19 cellular contexts compared by ENCODE assay signal in genomic region chr10:30538086-30538485, GRCh38.
A peak's percentile ranks its signal among the peaks of the same experiment; 100 is the strongest.
DNase-seq lines count a peak whose midpoint lies in the region; ATAC-seq and TF ChIP-seq lines count a peak whose summit lies in the region.
"Had no signal": no experiment of that assay in that cellular context is flagged by ENCODE, and none has a peak within 500 bp of the region (broad histone marks: within the 10 kb centered on the region; RNA-seq: fewer than 3 reads in every experiment).

No MANE protein-coding gene starts in this region.

- no peak overlapping the region for H3K9ac ChIP-seq in trophoblast cell (ENCODE audit: low read length)

- no peak overlapping the region for H2BK120ac ChIP-seq in trophoblast cell (ENCODE audit: insufficient read depth, low read length, poor library complexity)

- H4K91ac ChIP-seq in trophoblast cell (ENCODE audit: low read depth, low read length): no peak overlapping the region

- no peak overlapping the region for H3K14ac ChIP-seq in trophoblast cell (ENCODE audit: low read length)

- peak overlapping the region in 6 of 7 donors; percentile 3 to 90 (median 66) for H3K27ac Mint-ChIP-seq in CD14-positive monocyte
- H3K27ac Mint-ChIP-seq: activated CD4-positive, alpha-beta memory T cell treated with anti-CD3 and anti-CD28 coated beads, Interleukin-2, amount 10 ng/mL, durations not matched to agents 7 days and 5 days; activated T-helper 1 cell treated with anti-CD3 and anti-CD28 coated beads, Interleukin-12 subunit alpha, Interleukin-12 subunit beta, Interleukin-2, Interleukin-4 antibody, amounts not matched to agents 30 ng/mL and 10 ng/mL and 1 ng/mL, durations not matched to agents 14 hours and 24 hours and 36 hours; B cell had no signal

- peaks cover 68% of the 10 kb centered on the region for H3K4me1 Mint-ChIP-seq in CD14-positive monocyte

- TF ChIP-seq POLR2A in esophagus muscularis mucosa (IDR thresholded peaks at IDR 0.05; ENCODE audit: low read depth): no peak

- H4K12ac ChIP-seq in trophoblast cell (ENCODE audit: low read depth, low read length): no peak overlapping the region

- intact Hi-C loops in CD14-positive monocyte (cut with micrococcal nuclease): loop anchor here (5.0 to 10.0 kb wide), 3 partner anchors 47 to 93 kb away; no protein-coding TSS in a partner anchor
- intact Hi-C loops in esophagus muscularis mucosa (cut with DNase I): loop anchor here (5.0 kb wide), 1 partner anchor 146 kb away; no protein-coding TSS in a partner anchor

- H3K4me2 ChIP-seq in trophoblast cell (ENCODE audit: low read length): no peak overlapping the region
- H3K4me2 ChIP-seq in osteoblast (ENCODE audit: insufficient read depth, low read length): no peak overlapping the region

- H3K79me2 ChIP-seq in trophoblast cell (ENCODE audit: control insufficient read depth, insufficient read depth, low read length, poor library complexity) (no peaks in the 10 kb centered on the region), osteoblast (ENCODE audit: insufficient read depth, low read length) (no peaks in the 10 kb centered on the region)

- peaks cover 5 to 29% (median 19%) of the 10 kb centered on the region in 4 donors for H3K4me1 ChIP-seq in esophagus muscularis mucosa
- peaks cover 1 to 2% of the 10 kb centered on the region in 2 experiments for H3K4me1 ChIP-seq in trophoblast cell (ENCODE audit: control insufficient read depth in 1 of 2, insufficient read depth in 2 of 2, low read length in 2 of 2)
- H3K4me1 ChIP-seq in osteoblast (ENCODE audit: insufficient read depth, low read length): peaks cover 6% of the 10 kb centered on the region
- H3K4me1 ChIP-seq: ascending aorta, testis had no signal

- no peak for TF ChIP-seq EP300 in esophagus muscularis mucosa (IDR thresholded peaks at IDR 0.05)

- H3K27me3 ChIP-seq in esophagus muscularis mucosa: no peaks in the 10 kb centered on the region
- H3K27me3 ChIP-seq in trophoblast cell (ENCODE audit: insufficient read depth, low read length): no peaks in the 10 kb centered on the region
- peaks cover 8% of the 10 kb centered on the region for H3K27me3 ChIP-seq in osteoblast (ENCODE audit: insufficient read depth, low read length)
- H3K27me3 ChIP-seq: ascending aorta, SJCRH30, testis had no signal

- H3K23ac ChIP-seq in trophoblast cell (ENCODE audit: low read length): no peak overlapping the region

- TF ChIP-seq CTCF in CD14-positive monocyte (IDR thresholded peaks at IDR 0.05): no peak
- TF ChIP-seq CTCF in esophagus muscularis mucosa (IDR thresholded peaks at IDR 0.05): no peak
- no peak for TF ChIP-seq CTCF in osteoblast (IDR thresholded peaks at IDR 0.05; ENCODE audit: extremely low read depth, low read depth, low read length)

- no peaks in the 10 kb centered on the region for H3K27me3 Mint-ChIP-seq in CD14-positive monocyte (ENCODE audit: low read depth in 3 of 3)
- H3K27me3 Mint-ChIP-seq: activated CD4-positive, alpha-beta memory T cell treated with anti-CD3 and anti-CD28 coated beads, Interleukin-2, amount 10 ng/mL, durations not matched to agents 7 days and 5 days; B cell; dendritic cell treated with granulocyte-macrophage colony-stimulating factor and Interleukin-4, amounts not matched to agents 40 ng/mL and 50 ng/mL, for 4 days had no signal

- no peak overlapping the region for H2BK5ac ChIP-seq in trophoblast cell (ENCODE audit: low read depth, low read length, poor library complexity)

- H3K27ac ChIP-seq in esophagus muscularis mucosa (replicated peaks in 1 of 4): peak overlapping the region; percentile 25 to 58 (median 42)
- H3K27ac ChIP-seq in trophoblast cell (ENCODE audit: low read depth, low read length): no peak overlapping the region
- no peak overlapping the region for H3K27ac ChIP-seq in osteoblast (ENCODE audit: low read depth, low read length)
- H3K27ac ChIP-seq: SJCRH30 had no signal

- H3K4ac ChIP-seq in trophoblast cell (ENCODE audit: low read depth, low read length): no peak overlapping the region

- no peak overlapping the region for H3K18ac ChIP-seq in trophoblast cell (ENCODE audit: low read length)

- DNase-seq in CD14-positive monocyte (ENCODE audit: low spot score): no peak
- DNase-seq in M059J (ENCODE audit: low read depth): peak; percentile 37
- DNase-seq in esophagus muscularis mucosa (ENCODE audit: extremely low spot score): no peak
- DNase-seq in trophoblast cell: peak; percentile 32 to 82
- DNase-seq in COR-L47 (lab: John Stamatoyannopoulos, UW): no peak
- DNase-seq in osteoblast (ENCODE audit: insufficient read length, low spot score, missing footprints): no peak
- no peak for DNase-seq in T-helper 2 cell
- DNase-seq: activated CD4-positive, alpha-beta memory T cell treated with anti-CD3 and anti-CD28 coated beads, Interleukin-2, amount 10 ng/mL, durations not matched to agents 7 days and 5 days; DND-41; Karpas-422; mucosa of descending colon; NCI-H2081; testis had no signal

- ATAC-seq in GM18519 (IDR thresholded peaks at IDR 0.05; ENCODE audit: low FRiP score, unreplicated experiment): no peak
- ATAC-seq: mucosa of descending colon had no signal

- peaks cover 0 to 3% of the 10 kb centered on the region in 2 donors for H3K36me3 Mint-ChIP-seq in CD14-positive monocyte

- no peaks in the 10 kb centered on the region for H4K20me1 ChIP-seq in osteoblast (ENCODE audit: insufficient read depth, low read length)

- H4K8ac ChIP-seq in trophoblast cell (ENCODE audit: low read depth, low read length): no peak overlapping the region

- H3K79me1 ChIP-seq in trophoblast cell (ENCODE audit: low read length): no peaks in the 10 kb centered on the region

- no peak overlapping the region for H2AK5ac ChIP-seq in trophoblast cell (ENCODE audit: low read length)

- no peak overlapping the region for H2BK12ac ChIP-seq in trophoblast cell (ENCODE audit: low read length)

- H3K9me3 ChIP-seq in esophagus muscularis mucosa: no peaks in the 10 kb centered on the region
- H3K9me3 ChIP-seq in trophoblast cell (ENCODE audit: insufficient read depth, low read depth, low read length): no peaks in the 10 kb centered on the region
- no peaks in the 10 kb centered on the region for H3K9me3 ChIP-seq in osteoblast (ENCODE audit: low read depth, low read length)
- H3K9me3 ChIP-seq: ascending aorta, mucosa of descending colon, testis had no signal

- H3K36me3 ChIP-seq in esophagus muscularis mucosa (no peaks in the 10 kb centered on the region), trophoblast cell (ENCODE audit: control insufficient read depth in 1 of 2, insufficient read depth in 2 of 2, low read length in 2 of 2) (no peaks in the 10 kb centered on the region), osteoblast (ENCODE audit: insufficient read depth, low read length) (no peaks in the 10 kb centered on the region)
- H3K36me3 ChIP-seq: ascending aorta, SJCRH30 had no signal

- no peaks in the 10 kb centered on the region for H3K9me3 Mint-ChIP-seq in CD14-positive monocyte
- H3K9me3 Mint-ChIP-seq: activated CD4-positive, alpha-beta memory T cell treated with anti-CD3 and anti-CD28 coated beads, Interleukin-2, amount 10 ng/mL, durations not matched to agents 7 days and 5 days; activated T-helper 1 cell treated with anti-CD3 and anti-CD28 coated beads, Interleukin-12 subunit alpha, Interleukin-12 subunit beta, Interleukin-2, Interleukin-4 antibody, amounts not matched to agents 30 ng/mL and 10 ng/mL and 1 ng/mL, durations not matched to agents 14 hours and 24 hours and 36 hours; dendritic cell treated with granulocyte-macrophage colony-stimulating factor and Interleukin-4, amounts not matched to agents 40 ng/mL and 50 ng/mL, for 4 days had no signal

- no peak overlapping the region for H2AFZ ChIP-seq in trophoblast cell (ENCODE audit: insufficient read depth, low read length, poor library complexity)
- H2AFZ ChIP-seq in osteoblast (ENCODE audit: low read length): no peak overlapping the region

- H3K4me3 ChIP-seq in esophagus muscularis mucosa (no peak overlapping the region), trophoblast cell (ENCODE audit: low read depth, low read length) (no peak overlapping the region), osteoblast (ENCODE audit: insufficient read depth, low read length) (no peak overlapping the region)
- H3K4me3 ChIP-seq: ascending aorta, mucosa of descending colon, SJCRH30, testis had no signal

- WGBS in esophagus muscularis mucosa: 49% methylated on average over 4 of the region's 4 CpGs
- no CpG with 5 or more reads among the region's 4 CpGs for WGBS in trophoblast cell (ENCODE audit: extremely low coverage, insufficient coverage, insufficient read length)

- H3K4me3 Mint-ChIP-seq in CD14-positive monocyte: no peak overlapping the region
- H3K4me3 Mint-ChIP-seq: activated CD4-positive, alpha-beta memory T cell treated with anti-CD3 and anti-CD28 coated beads, Interleukin-2, amount 10 ng/mL, durations not matched to agents 7 days and 5 days; activated T-helper 1 cell treated with anti-CD3 and anti-CD28 coated beads, Interleukin-12 subunit alpha, Interleukin-12 subunit beta, Interleukin-2, Interleukin-4 antibody, amounts not matched to agents 30 ng/mL and 10 ng/mL and 1 ng/mL, durations not matched to agents 14 hours and 24 hours and 36 hours; B cell; dendritic cell treated with granulocyte-macrophage colony-stimulating factor and Interleukin-4, amounts not matched to agents 40 ng/mL and 50 ng/mL, for 4 days had no signal

Comparison
In these comparisons a context has a peak if more than half of its experiments do, and no peak if none do; other contexts are left out.
1. DNase-seq: peak in M059J (single experiment) and trophoblast cell (2 of 2); none in CD14-positive monocyte (single experiment), esophagus muscularis mucosa (single experiment), COR-L47 (single experiment), osteoblast (single experiment) and T-helper 2 cell (0 of 5).
2. H3K27ac ChIP-seq: peak in esophagus muscularis mucosa (4 of 4); none in trophoblast cell (single experiment) and osteoblast (single experiment).